ENCODE assay signal across 9 cellular contexts in the genomic region with DNA sequence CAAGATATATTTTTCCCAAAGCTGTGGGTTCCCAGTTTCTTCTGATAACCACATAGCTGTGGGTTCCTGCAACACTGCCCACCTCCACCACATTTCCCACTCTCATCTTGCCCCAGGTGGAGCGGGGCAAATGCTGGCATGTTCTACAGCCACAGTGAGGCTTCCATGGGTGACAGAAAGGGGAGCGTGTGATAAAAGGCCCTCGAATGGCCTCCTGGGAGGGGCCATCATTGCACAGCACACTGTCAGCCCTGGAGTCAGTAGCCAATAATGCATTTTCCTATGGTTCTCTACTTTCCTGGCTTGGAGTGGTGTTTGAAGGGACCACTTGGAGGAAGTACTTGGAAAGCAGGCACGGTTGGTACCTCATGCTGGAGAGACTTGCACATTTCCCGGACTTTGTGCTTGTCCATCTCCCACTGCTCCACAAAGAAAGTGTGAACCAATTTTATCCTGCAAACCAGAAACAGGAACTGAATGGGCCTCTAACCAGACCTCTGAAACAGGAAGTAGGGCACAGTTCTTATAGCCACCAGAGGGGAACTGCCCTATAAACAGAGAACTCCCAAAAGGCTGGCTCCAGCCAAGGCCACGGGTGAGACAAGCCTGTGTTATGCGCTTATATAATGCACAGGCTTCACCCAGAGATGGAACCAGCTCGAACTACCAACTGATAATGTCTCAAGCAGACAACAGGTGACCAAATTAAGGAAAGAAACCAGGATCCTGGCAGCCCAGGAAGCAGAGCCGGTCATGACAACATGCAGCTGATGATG. TPM values are rescaled to one million over a fixed set of nuclear protein-coding genes. Genes with fewer than 3 reads are reported as not detected.
DNase-seq lines count a peak whose midpoint lies in the region; ATAC-seq lines count a peak whose summit lies in the region.
"Had no signal": no experiment of that assay in that cellular context is flagged by ENCODE, and none has a peak within 500 bp of the region (broad histone marks: within the 10 kb centered on the region; RNA-seq: fewer than 3 reads in every experiment).

No MANE protein-coding gene starts in this region.

- H3K9me3 Mint-ChIP-seq in activated CD4-positive, alpha-beta T cell treated with anti-CD3 and anti-CD28 coated beads, Interleukin-2, amount 10 ng/mL, durations not matched to agents 24 days and 14 days = no peaks in the 10 kb centered on the region

- H3K36me3 Mint-ChIP-seq in activated CD4-positive, alpha-beta T cell treated with anti-CD3 and anti-CD28 coated beads, Interleukin-2, amount 10 ng/mL, durations not matched to agents 24 days and 14 days (ENCODE audit: low read depth) = peaks cover 30% of the 10 kb centered on the region

- DNase-seq in activated CD4-positive, alpha-beta T cell treated with anti-CD3 and anti-CD28 coated beads, Interleukin-2, amount 10 ng/mL, durations not matched to agents 24 days and 14 days = peak; percentile 62
- no peak for DNase-seq in activated CD4-positive, alpha-beta T cell treated with anti-CD3 and anti-CD28 coated beads for 48 hours
- DNase-seq in SKM-1 treated with dmso at 0.1 percent for 144 hours (lab: John Stamatoyannopoulos, UW; ENCODE audit: unreplicated experiment) (peak; percentile 96), left colon (peak in 1 of 2 donors; percentile 45), SK-N-DZ (ENCODE audit: low spot score) (no peak), MG63 (no peak), dedifferentiated amniotic fluid mesenchymal stem cell (ENCODE audit: extremely low spot score) (no peak)

- peak overlapping the region; percentile 66 for H3K27ac Mint-ChIP-seq in activated CD4-positive, alpha-beta T cell treated with anti-CD3 and anti-CD28 coated beads, Interleukin-2, amount 10 ng/mL, durations not matched to agents 24 days and 14 days

- ATAC-seq in HG03025 (IDR thresholded peaks at IDR 0.05; ENCODE audit: low FRiP score, unreplicated experiment) (peak; percentile 48), left colon (peak; percentile 66)
- ATAC-seq: A549 had no signal

- no peaks in the 10 kb centered on the region for H3K9me3 ChIP-seq in MG63
- H3K9me3 ChIP-seq: A549 had no signal

- intact Hi-C loops in activated CD4-positive, alpha-beta T cell treated with anti-CD3 and anti-CD28 coated beads, Interleukin-2, amount 10 ng/mL, durations not matched to agents 24 days and 14 days (cut with micrococcal nuclease) = loop anchor here (2.0 kb wide), 1 partner anchor 19 kb away; no protein-coding TSS in a partner anchor
- intact Hi-C loops in left colon (cut with DNase I, micrococcal nuclease) = no loop called here

- H3K4me1 Mint-ChIP-seq in activated CD4-positive, alpha-beta T cell treated with anti-CD3 and anti-CD28 coated beads, Interleukin-2, amount 10 ng/mL, durations not matched to agents 24 days and 14 days = peaks cover 60% of the 10 kb centered on the region

- H3K4me3 Mint-ChIP-seq in activated CD4-positive, alpha-beta T cell treated with anti-CD3 and anti-CD28 coated beads, Interleukin-2, amount 10 ng/mL, durations not matched to agents 24 days and 14 days = peak overlapping the region; percentile 23

- no peaks in the 10 kb centered on the region for H3K36me3 ChIP-seq in MG63

- no peaks in the 10 kb centered on the region for H3K27me3 Mint-ChIP-seq in activated CD4-positive, alpha-beta T cell treated with anti-CD3 and anti-CD28 coated beads, Interleukin-2, amount 10 ng/mL, durations not matched to agents 24 days and 14 days

- no peak overlapping the region for H3K4me3 ChIP-seq in MG63
- H3K4me3 ChIP-seq: A549 had no signal

- H3K27me3 ChIP-seq in MG63 = no peaks in the 10 kb centered on the region

RNA-seq across cellular contexts. Expression of a gene that starts 8.6 kb away (rescaled TPM):
- 8.7 and 8.8 TPM in 2 replicates for total RNA-seq in activated CD4-positive, alpha-beta T cell treated with anti-CD3 and anti-CD28 coated beads, Interleukin-2, amount 10 ng/mL, durations not matched to agents 24 days and 14 days
- 10 to 100 TPM; 17.5 to 18.9 TPM for total RNA-seq in left colon
- 2.3 and 3.9 TPM in 2 replicates for polyA plus RNA-seq in SK-N-DZ (2014; cell fraction: cytosol; rRNA removed)
- 2.8 and 5.1 TPM in 2 replicates for polyA plus RNA-seq in SK-N-DZ (2014; cell fraction: nucleus; rRNA removed)
- total RNA-seq in MG63 (2014; rRNA removed; shearing (Covaris generic); ENCODE audit: low replicate concordance) = 5.7 and 10.5 TPM in 2 replicates

RNA-seq across cellular contexts. Expression of a gene that starts 38.7 kb away (rescaled TPM):
- total RNA-seq in activated CD4-positive, alpha-beta T cell treated with anti-CD3 and anti-CD28 coated beads, Interleukin-2, amount 10 ng/mL, durations not matched to agents 24 days and 14 days = 4.3 and 5.4 TPM in 2 replicates
- 10 to 100 TPM in 1 of 2 donors, 1 to 10 TPM in 1; 9.0 to 11.0 TPM for total RNA-seq in left colon
- polyA plus RNA-seq in SK-N-DZ (2014; cell fraction: cytosol; rRNA removed) = 20.7 and 22.9 TPM in 2 replicates
- polyA plus RNA-seq in SK-N-DZ (2014; cell fraction: nucleus; rRNA removed) = 9.9 and 15.8 TPM in 2 replicates
- total RNA-seq in MG63 (2014; rRNA removed; shearing (Covaris generic); ENCODE audit: low replicate concordance) = 1.4 and 3.0 TPM in 2 replicates

Comparison
In these comparisons a context has a peak if more than half of its experiments do, and no peak if none do; other contexts are left out.
1. DNase-seq: peak in activated CD4-positive, alpha-beta T cell treated with anti-CD3 and anti-CD28 coated beads, Interleukin-2, amount 10 ng/mL, durations not matched to agents 24 days and 14 days (single experiment) and SKM-1 treated with dmso at 0.1 percent for 144 hours (single experiment); none in activated CD4-positive, alpha-beta T cell treated with anti-CD3 and anti-CD28 coated beads for 48 hours (single experiment), SK-N-DZ (single experiment), MG63 (single experiment) and dedifferentiated amniotic fluid mesenchymal stem cell (single experiment).